Comparison of ENCODE assay signal across 3 cellular contexts in the genomic region with DNA sequence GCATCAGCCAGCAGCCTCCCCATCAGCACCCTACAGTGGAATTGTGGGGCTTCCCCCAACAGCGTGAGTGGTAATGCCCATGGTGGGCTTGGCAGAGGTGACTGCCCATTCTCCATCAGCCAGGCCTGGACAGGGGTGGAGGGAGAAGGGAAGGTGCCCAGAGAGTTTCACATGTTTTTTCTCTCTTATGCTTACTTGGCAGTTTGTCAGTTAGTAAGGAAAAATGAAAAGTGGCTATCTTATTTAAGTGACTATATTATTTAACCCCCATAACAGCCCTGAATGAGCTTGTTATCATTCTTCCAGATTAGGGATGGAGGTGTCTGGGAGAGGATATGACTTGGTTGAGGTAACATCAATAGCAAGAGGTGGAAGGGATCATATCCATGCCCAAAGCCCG.
A peak's percentile ranks its signal among the peaks of the same experiment; 100 is the strongest.
TF ChIP-seq lines count a peak whose summit lies in the region.

No MANE protein-coding gene starts in this region.

TF ChIP-seq in HepG2, 621 proteins besides CTCF, POLR2A, EP300 and RAD21:
- peak; percentile 55 to 60 for TF ChIP-seq MAFK (conservative IDR thresholded peaks at IDR 0.05 in 1 of 2, IDR thresholded peaks at IDR 0.05 in 1 of 2; ENCODE audit: low read length in 2 of 2)
- peak; percentile 21; the same call in 1 of the 2 replicates for TF ChIP-seq MAFF (IDR thresholded peaks at IDR 0.05; ENCODE audit: low read depth, low read length)
- no peak for TF ChIP-seq ISL2 (CRISPR knock-in tag; IDR thresholded peaks at IDR 0.05)
TF ChIP-seq in HepG2: peak in this region for 2.

TF ChIP-seq in A549, 52 proteins besides CTCF, POLR2A, EP300 and RAD21:
- no peak for TF ChIP-seq HES2 (IDR thresholded peaks at IDR 0.05)
- TF ChIP-seq MAFK (IDR thresholded peaks at IDR 0.05; ENCODE audit: partially characterized antibody): peak; percentile 49
TF ChIP-seq in A549: peak in this region for 1.

TF ChIP-seq in IMR-90, 13 proteins besides CTCF, POLR2A, EP300 and RAD21:
- TF ChIP-seq, protein P1, sequence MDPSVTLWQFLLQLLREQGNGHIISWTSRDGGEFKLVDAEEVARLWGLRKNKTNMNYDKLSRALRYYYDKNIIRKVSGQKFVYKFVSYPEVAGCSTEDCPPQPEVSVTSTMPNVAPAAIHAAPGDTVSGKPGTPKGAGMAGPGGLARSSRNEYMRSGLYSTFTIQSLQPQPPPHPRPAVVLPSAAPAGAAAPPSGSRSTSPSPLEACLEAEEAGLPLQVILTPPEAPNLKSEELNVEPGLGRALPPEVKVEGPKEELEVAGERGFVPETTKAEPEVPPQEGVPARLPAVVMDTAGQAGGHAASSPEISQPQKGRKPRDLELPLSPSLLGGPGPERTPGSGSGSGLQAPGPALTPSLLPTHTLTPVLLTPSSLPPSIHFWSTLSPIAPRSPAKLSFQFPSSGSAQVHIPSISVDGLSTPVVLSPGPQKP (IDR thresholded peaks at IDR 0.05; ENCODE audit: borderline replicate concordance, low read depth, low read length): no peak
- peak; percentile 4; the same call in 1 of the 2 replicates for TF ChIP-seq MAFK (IDR thresholded peaks at IDR 0.05; ENCODE audit: low read depth, low read length)
